Comparison of ENCODE assay signal across 3 cellular contexts in the genomic region with DNA sequence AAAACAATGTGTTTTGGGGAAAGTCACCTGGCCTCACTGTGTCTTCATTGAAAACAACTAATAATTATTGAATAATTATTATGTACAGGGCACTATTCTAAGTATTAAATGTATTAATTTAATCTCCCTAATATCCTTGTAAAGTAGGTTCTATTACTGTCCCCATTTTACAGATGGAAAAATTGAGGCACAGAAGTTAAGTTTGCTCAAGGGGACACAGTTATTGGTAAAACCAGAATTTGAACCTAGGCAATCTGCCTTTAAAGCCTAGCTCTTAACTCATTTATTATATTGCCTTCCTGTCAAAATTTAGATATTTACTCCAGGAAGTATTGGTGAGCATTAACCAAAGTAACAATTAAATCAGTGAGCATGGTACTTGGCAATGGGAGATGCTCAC.
TF ChIP-seq lines count a peak whose summit lies in the region.

No MANE protein-coding gene starts in this region.

TF ChIP-seq in HepG2, 621 proteins besides CTCF, POLR2A, EP300 and RAD21:
- TF ChIP-seq ZNF629 (CRISPR knock-in tag; conservative IDR thresholded peaks at IDR 0.05) = peak; percentile 88
- no peak for TF ChIP-seq NRL (CRISPR knock-in tag; IDR thresholded peaks at IDR 0.05; ENCODE audit: borderline replicate concordance)
- peak; percentile 76; the same call in 1 of the 2 replicates for TF ChIP-seq CHD4 (IDR thresholded peaks at IDR 0.05; ENCODE audit: borderline replicate concordance, low read length)

TF ChIP-seq in GM12878, 131 proteins besides CTCF, POLR2A, EP300 and RAD21:
- TF ChIP-seq TCF12 (IDR thresholded peaks at IDR 0.05; ENCODE audit: low read depth, low read length) (no peak), GABPA (IDR thresholded peaks at IDR 0.05; ENCODE audit: low read depth) (no peak), HDGF (IDR thresholded peaks at IDR 0.05) (no peak), ZNF24 (IDR thresholded peaks at IDR 0.05) (no peak), TCF3 (IDR thresholded peaks at IDR 0.05; ENCODE audit: borderline replicate concordance, insufficient read depth, low read depth, low read length) (no peak), SPI1 (IDR thresholded peaks at IDR 0.05; ENCODE audit: borderline replicate concordance, insufficient read depth, low read depth, low read length) (no peak), TARDBP (IDR thresholded peaks at IDR 0.05; ENCODE audit: borderline replicate concordance) (no peak), SUZ12 (IDR thresholded peaks at IDR 0.05; ENCODE audit: unreplicated experiment) (no peak), RB1 (IDR thresholded peaks at IDR 0.05; ENCODE audit: borderline replicate concordance) (no peak)

TF ChIP-seq in K562, 482 proteins besides CTCF, POLR2A, EP300 and RAD21:
- TF ChIP-seq, protein P1, sequence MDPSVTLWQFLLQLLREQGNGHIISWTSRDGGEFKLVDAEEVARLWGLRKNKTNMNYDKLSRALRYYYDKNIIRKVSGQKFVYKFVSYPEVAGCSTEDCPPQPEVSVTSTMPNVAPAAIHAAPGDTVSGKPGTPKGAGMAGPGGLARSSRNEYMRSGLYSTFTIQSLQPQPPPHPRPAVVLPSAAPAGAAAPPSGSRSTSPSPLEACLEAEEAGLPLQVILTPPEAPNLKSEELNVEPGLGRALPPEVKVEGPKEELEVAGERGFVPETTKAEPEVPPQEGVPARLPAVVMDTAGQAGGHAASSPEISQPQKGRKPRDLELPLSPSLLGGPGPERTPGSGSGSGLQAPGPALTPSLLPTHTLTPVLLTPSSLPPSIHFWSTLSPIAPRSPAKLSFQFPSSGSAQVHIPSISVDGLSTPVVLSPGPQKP (CRISPR knock-in tag; IDR thresholded peaks at IDR 0.05) = no peak
- TF ChIP-seq, protein P2, sequence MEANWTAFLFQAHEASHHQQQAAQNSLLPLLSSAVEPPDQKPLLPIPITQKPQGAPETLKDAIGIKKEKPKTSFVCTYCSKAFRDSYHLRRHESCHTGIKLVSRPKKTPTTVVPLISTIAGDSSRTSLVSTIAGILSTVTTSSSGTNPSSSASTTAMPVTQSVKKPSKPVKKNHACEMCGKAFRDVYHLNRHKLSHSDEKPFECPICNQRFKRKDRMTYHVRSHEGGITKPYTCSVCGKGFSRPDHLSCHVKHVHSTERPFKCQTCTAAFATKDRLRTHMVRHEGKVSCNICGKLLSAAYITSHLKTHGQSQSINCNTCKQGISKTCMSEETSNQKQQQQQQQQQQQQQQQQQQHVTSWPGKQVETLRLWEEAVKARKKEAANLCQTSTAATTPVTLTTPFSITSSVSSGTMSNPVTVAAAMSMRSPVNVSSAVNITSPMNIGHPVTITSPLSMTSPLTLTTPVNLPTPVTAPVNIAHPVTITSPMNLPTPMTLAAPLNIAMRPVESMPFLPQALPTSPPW (CRISPR knock-in tag; IDR thresholded peaks at IDR 0.05) = no peak
- TF ChIP-seq, protein P3, sequence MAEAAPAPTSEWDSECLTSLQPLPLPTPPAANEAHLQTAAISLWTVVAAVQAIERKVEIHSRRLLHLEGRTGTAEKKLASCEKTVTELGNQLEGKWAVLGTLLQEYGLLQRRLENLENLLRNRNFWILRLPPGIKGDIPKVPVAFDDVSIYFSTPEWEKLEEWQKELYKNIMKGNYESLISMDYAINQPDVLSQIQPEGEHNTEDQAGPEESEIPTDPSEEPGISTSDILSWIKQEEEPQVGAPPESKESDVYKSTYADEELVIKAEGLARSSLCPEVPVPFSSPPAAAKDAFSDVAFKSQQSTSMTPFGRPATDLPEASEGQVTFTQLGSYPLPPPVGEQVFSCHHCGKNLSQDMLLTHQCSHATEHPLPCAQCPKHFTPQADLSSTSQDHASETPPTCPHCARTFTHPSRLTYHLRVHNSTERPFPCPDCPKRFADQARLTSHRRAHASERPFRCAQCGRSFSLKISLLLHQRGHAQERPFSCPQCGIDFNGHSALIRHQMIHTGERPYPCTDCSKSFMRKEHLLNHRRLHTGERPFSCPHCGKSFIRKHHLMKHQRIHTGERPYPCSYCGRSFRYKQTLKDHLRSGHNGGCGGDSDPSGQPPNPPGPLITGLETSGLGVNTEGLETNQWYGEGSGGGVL (CRISPR knock-in tag; IDR thresholded peaks at IDR 0.05) = no peak
- TF ChIP-seq NCOA2 (IDR thresholded peaks at IDR 0.05; ENCODE audit: partially characterized antibody in 2 of 2) (no peak), BCOR (IDR thresholded peaks at IDR 0.05) (peak; percentile 27; the same call in 1 of the 2 replicates), RBM25 (IDR thresholded peaks at IDR 0.05; ENCODE audit: low read depth, low read length, severe bottlenecking) (peak; percentile 69), SMARCC2 (IDR thresholded peaks at IDR 0.05; ENCODE audit: low read depth) (no peak), HDAC8 (tag; IDR thresholded peaks at IDR 0.05) (no peak), MEIS2 (IDR thresholded peaks at IDR 0.05; ENCODE audit: partially characterized antibody) (no peak), SRSF3 (IDR thresholded peaks at IDR 0.05; ENCODE audit: insufficient read depth, low read length) (no peak), ADNP (tag; IDR thresholded peaks at IDR 0.05) (peak; percentile 73), EHMT2 (IDR thresholded peaks at IDR 0.05) (no peak), CEBPG (CRISPR knock-in tag; IDR thresholded peaks at IDR 0.05) (no peak), CEBPG (tag; conservative IDR thresholded peaks at IDR 0.05 in 1 of 2, IDR thresholded peaks at IDR 0.05 in 1 of 2) (no peak), KDM1A (IDR thresholded peaks at IDR 0.05) (0 out of 4 replicates have a peak, but pooled peaks of 1 of the 2 experiments have one; percentile 31)
- TF ChIP-seq, protein P4, sequence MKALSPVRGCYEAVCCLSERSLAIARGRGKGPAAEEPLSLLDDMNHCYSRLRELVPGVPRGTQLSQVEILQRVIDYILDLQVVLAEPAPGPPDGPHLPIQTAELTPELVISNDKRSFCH (CRISPR knock-in tag; IDR thresholded peaks at IDR 0.05) = no peak
- TF ChIP-seq, protein P4 (tag; IDR thresholded peaks at IDR 0.05) = no peak
- TF ChIP-seq, protein P5, sequence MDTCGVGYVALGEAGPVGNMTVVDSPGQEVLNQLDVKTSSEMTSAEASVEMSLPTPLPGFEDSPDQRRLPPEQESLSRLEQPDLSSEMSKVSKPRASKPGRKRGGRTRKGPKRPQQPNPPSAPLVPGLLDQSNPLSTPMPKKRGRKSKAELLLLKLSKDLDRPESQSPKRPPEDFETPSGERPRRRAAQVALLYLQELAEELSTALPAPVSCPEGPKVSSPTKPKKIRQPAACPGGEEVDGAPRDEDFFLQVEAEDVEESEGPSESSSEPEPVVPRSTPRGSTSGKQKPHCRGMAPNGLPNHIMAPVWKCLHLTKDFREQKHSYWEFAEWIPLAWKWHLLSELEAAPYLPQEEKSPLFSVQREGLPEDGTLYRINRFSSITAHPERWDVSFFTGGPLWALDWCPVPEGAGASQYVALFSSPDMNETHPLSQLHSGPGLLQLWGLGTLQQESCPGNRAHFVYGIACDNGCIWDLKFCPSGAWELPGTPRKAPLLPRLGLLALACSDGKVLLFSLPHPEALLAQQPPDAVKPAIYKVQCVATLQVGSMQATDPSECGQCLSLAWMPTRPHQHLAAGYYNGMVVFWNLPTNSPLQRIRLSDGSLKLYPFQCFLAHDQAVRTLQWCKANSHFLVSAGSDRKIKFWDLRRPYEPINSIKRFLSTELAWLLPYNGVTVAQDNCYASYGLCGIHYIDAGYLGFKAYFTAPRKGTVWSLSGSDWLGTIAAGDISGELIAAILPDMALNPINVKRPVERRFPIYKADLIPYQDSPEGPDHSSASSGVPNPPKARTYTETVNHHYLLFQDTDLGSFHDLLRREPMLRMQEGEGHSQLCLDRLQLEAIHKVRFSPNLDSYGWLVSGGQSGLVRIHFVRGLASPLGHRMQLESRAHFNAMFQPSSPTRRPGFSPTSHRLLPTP (IDR thresholded peaks at IDR 0.05; ENCODE audit: borderline replicate concordance, extremely low read depth, insufficient read length) = no peak
- TF ChIP-seq, protein P6, sequence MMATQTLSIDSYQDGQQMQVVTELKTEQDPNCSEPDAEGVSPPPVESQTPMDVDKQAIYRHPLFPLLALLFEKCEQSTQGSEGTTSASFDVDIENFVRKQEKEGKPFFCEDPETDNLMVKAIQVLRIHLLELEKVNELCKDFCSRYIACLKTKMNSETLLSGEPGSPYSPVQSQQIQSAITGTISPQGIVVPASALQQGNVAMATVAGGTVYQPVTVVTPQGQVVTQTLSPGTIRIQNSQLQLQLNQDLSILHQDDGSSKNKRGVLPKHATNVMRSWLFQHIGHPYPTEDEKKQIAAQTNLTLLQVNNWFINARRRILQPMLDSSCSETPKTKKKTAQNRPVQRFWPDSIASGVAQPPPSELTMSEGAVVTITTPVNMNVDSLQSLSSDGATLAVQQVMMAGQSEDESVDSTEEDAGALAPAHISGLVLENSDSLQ (IDR thresholded peaks at IDR 0.05) = no peak
